ENCODE assay signal across 8 cellular contexts in genomic region chr9:137204731-137205125, GRCh38. TPM values are rescaled to one million over a fixed set of nuclear protein-coding genes. Genes with fewer than 3 reads are reported as not detected.
DNase-seq lines count a peak whose midpoint lies in the region; ATAC-seq and TF ChIP-seq lines count a peak whose summit lies in the region.

No MANE protein-coding gene starts in this region.

- CTCF ChIA-PET in mammary epithelial cell (lab: Charles Lee; ENCODE audit: low non-redundant PET) = no interaction called here
- CTCF ChIA-PET in GM10248 (lab: Yijun Ruan, JAX) = interaction anchor here (1.3 to 3.9 kb wide), 7 partner anchors 9 to 75 kb away, joined by 3 to 18 read pairs (median 3); partner anchors contain the start of genes ANAPC2, CYSRT1, RNF224 and SSNA1

- peaks cover 63% of the 10 kb centered on the region for H3K79me2 ChIP-seq in mammary epithelial cell (ENCODE audit: insufficient read depth, low read length)

- no peaks in the 10 kb centered on the region for H3K27me3 ChIP-seq in left ventricle myocardium inferior (ENCODE audit: low read depth)
- H3K27me3 ChIP-seq in mammary epithelial cell (ENCODE audit: insufficient read depth, low read length) = no peaks in the 10 kb centered on the region
- H3K27me3 ChIP-seq in aorta (ENCODE audit: control insufficient read depth in 1 of 2, insufficient read depth in 2 of 2, low read length in 1 of 2) = no peaks in the 10 kb centered on the region

- dilution Hi-C loops in mammary epithelial cell (cut with HindIII; ENCODE audit: low sequenced_read_pairs) = no loop called here

- in situ Hi-C loops in mammary epithelial cell (cut with MboI; ENCODE audit: low sequenced_read_pairs in 2 of 2) = no loop called here

- H3K4me3 ChIP-seq in left ventricle myocardium inferior (peak overlapping the region; percentile 91), mammary epithelial cell (replicated peaks in 1 of 3; ENCODE audit: insufficient read depth in 1 of 3, low read depth in 2 of 3, low read length in 3 of 3) (peak overlapping the region; percentile 74 to 94 (median 85)), mucosa of descending colon (peak overlapping the region; percentile 87), aorta (ENCODE audit: low read length in 2 of 2) (peak overlapping the region; percentile 62 to 69)

- DNase-seq in left ventricle myocardium inferior (no peak), Right ventricle myocardium inferior (ENCODE audit: missing footprints) (no peak), mammary epithelial cell (no peak), mucosa of descending colon (no peak), aorta (no peak), NCI-H187 (lab: John Stamatoyannopoulos, UW) (no peak), mucosa of gallbladder (ENCODE audit: low spot score) (no peak), GM10248 (ENCODE audit: extremely low spot score) (no peak)

- no TSS peak for BruUV-seq in mammary epithelial cell (replicated peaks; lab: Mats Ljungman, UMichigan)

- WGBS in mammary epithelial cell (ENCODE audit: low coverage, missing lambda C conversion rate) = 21% methylated on average over 20 of the region's 21 CpGs
- WGBS in aorta, 2 donors = 9 to 13% methylated on average over 21 of the region's 21 CpGs

- POLR2A ChIA-PET in GM10248 (lab: Yijun Ruan, JAX) = interaction anchor here (0.6 to 1.0 kb wide), 2 partner anchors 19 to 38 kb away, joined by 3 to 5 read pairs; no protein-coding TSS in a partner anchor

- H3K4me2 ChIP-seq in mammary epithelial cell (ENCODE audit: insufficient read depth, low read depth, low read length) = peak overlapping the region; percentile 94

- H3K27ac ChIP-seq in left ventricle myocardium inferior (replicated peaks) = peak overlapping the region; percentile 94
- peak overlapping the region; percentile 76 for H3K27ac ChIP-seq in mammary epithelial cell (ENCODE audit: insufficient read depth, low read depth, low read length)
- no peak overlapping the region for H3K27ac ChIP-seq in aorta (ENCODE audit: low read depth in 1 of 2, low read length in 2 of 2)

- ATAC-seq in Right ventricle myocardium inferior = no peak
- ATAC-seq in mucosa of descending colon = no peak
- ATAC-seq in aorta (ENCODE audit: low FRiP score) = no peak

- H4K20me1 ChIP-seq in mammary epithelial cell (ENCODE audit: insufficient read depth, low read length) = no peaks in the 10 kb centered on the region

- peak overlapping the region; percentile 92 for H2AFZ ChIP-seq in mammary epithelial cell (ENCODE audit: low read depth, low read length)

- no peaks in the 10 kb centered on the region for H3K36me3 ChIP-seq in left ventricle myocardium inferior
- no peaks in the 10 kb centered on the region for H3K36me3 ChIP-seq in mammary epithelial cell (ENCODE audit: insufficient read depth, low read length)
- H3K36me3 ChIP-seq in mucosa of descending colon (ENCODE audit: low read depth) = peaks cover 3% of the 10 kb centered on the region
- H3K36me3 ChIP-seq in aorta (ENCODE audit: control insufficient read depth in 1 of 2, insufficient read depth in 2 of 2, low read length in 1 of 2) = no peaks in the 10 kb centered on the region

- intact Hi-C loops in left ventricle myocardium inferior (cut with micrococcal nuclease) (no loop called here), Right ventricle myocardium inferior (cut with DNase I) (loop anchor here (2.0 kb wide), 1 partner anchor 16 kb away; the partner anchor contains the start of genes ANAPC2 and SSNA1), mammary epithelial cell (cut with micrococcal nuclease) (loop anchor here (1.0 kb wide), 1 partner anchor 19 kb away; no protein-coding TSS in a partner anchor), mucosa of descending colon (cut with DNase I, micrococcal nuclease) (no loop called here), aorta (cut with DNase I) (no loop called here)

- peak overlapping the region; percentile 90 for H3K9ac ChIP-seq in mammary epithelial cell (ENCODE audit: insufficient read depth, low read length)

- TF ChIP-seq CTCF in left ventricle myocardium inferior (IDR thresholded peaks at IDR 0.05; ENCODE audit: borderline replicate concordance) = no peak
- no peak for TF ChIP-seq CTCF in mammary epithelial cell (conservative IDR thresholded peaks at IDR 0.05 in 1 of 2, IDR thresholded peaks at IDR 0.05 in 1 of 2; ENCODE audit: extremely low read depth in 1 of 2, insufficient read depth in 1 of 2, low read depth in 1 of 2, low read length in 2 of 2)
- no peak for TF ChIP-seq CTCF in mucosa of descending colon (IDR thresholded peaks at IDR 0.05)
- TF ChIP-seq CTCF in GM10248 (IDR thresholded peaks at IDR 0.05; ENCODE audit: control extremely low read depth, extremely low read depth, low read depth, missing control alignments) = no peak

- H3K4me1 ChIP-seq in left ventricle myocardium inferior = peaks cover 63% of the 10 kb centered on the region
- peaks cover 34% of the 10 kb centered on the region for H3K4me1 ChIP-seq in mammary epithelial cell (ENCODE audit: insufficient read depth, low read length)
- H3K4me1 ChIP-seq in mucosa of descending colon (ENCODE audit: low read depth) = peaks cover 34% of the 10 kb centered on the region
- peaks cover 1% of the 10 kb centered on the region in 2 donors for H3K4me1 ChIP-seq in aorta (ENCODE audit: control insufficient read depth in 1 of 2, insufficient read depth in 2 of 2, low read length in 2 of 2)

- H3K9me3 ChIP-seq in left ventricle myocardium inferior (replicated peaks) (no peaks in the 10 kb centered on the region), mammary epithelial cell (replicated peaks; ENCODE audit: insufficient read depth, low read length) (no peaks in the 10 kb centered on the region), mucosa of descending colon (no peaks in the 10 kb centered on the region), aorta (ENCODE audit: control insufficient read depth, low read length) (no peaks in the 10 kb centered on the region)

RNA-seq across cellular contexts. Expression of gene TMEM203, which starts 0.7 kb away (rescaled TPM):
- total RNA-seq in left ventricle myocardium inferior (47.6 TPM), Right ventricle myocardium inferior (44.6 TPM), mammary epithelial cell (10 to 100 TPM; 29.7 to 35.3 TPM), mucosa of descending colon (10 to 100 TPM; 30.6 to 40.4 (median 40.0) TPM), aorta (10 to 100 TPM; 21.5 to 25.7 TPM), mucosa of gallbladder (37.6 TPM)
- polyA plus RNA-seq in mammary epithelial cell (39.6 TPM), aorta (10 to 100 TPM; 25.9 to 27.5 TPM)
- polyA minus RNA-seq in mammary epithelial cell = 65.7 TPM

RNA-seq across cellular contexts. Expression of gene NDOR1, which starts 0.8 kb away (rescaled TPM):
- 6.5 TPM for total RNA-seq in left ventricle myocardium inferior
- total RNA-seq in Right ventricle myocardium inferior = 5.9 TPM
- total RNA-seq in mammary epithelial cell = 10 to 100 TPM in 1 of 2 donors, 1 to 10 TPM in 1; 6.8 to 22.8 TPM
- polyA plus RNA-seq in mammary epithelial cell = 8.3 TPM
- polyA minus RNA-seq in mammary epithelial cell = 3.8 TPM
- 10 to 100 TPM; 15.9 to 19.7 (median 19.0) TPM for total RNA-seq in mucosa of descending colon
- total RNA-seq in aorta = 10 to 100 TPM; 10.0 to 14.2 TPM
- 10 to 100 TPM in 1 of 2 donors, 1 to 10 TPM in 1; 3.0 to 20.4 TPM for polyA plus RNA-seq in aorta
- 29.5 TPM for total RNA-seq in mucosa of gallbladder

RNA-seq across cellular contexts. Expression of gene TPRN, which starts 4.2 kb away (rescaled TPM):
- 18.0 TPM for total RNA-seq in left ventricle myocardium inferior
- 27.9 TPM for total RNA-seq in Right ventricle myocardium inferior
- 10 to 100 TPM in 1 of 2 donors, 1 to 10 TPM in 1; 4.0 to 10.5 TPM for total RNA-seq in mammary epithelial cell
- polyA plus RNA-seq in mammary epithelial cell = 3.3 TPM
- 1.7 TPM for polyA minus RNA-seq in mammary epithelial cell
- 100 to 1,000 TPM in 2 of 3 donors, 10 to 100 TPM in 1; 73.8 to 170 (median 122) TPM for total RNA-seq in mucosa of descending colon
- 1 to 10 TPM; 4.3 to 5.9 TPM for total RNA-seq in aorta
- polyA plus RNA-seq in aorta = 10 to 100 TPM in 1 of 2 donors, 1 to 10 TPM in 1; 5.5 to 10.8 TPM
- total RNA-seq in mucosa of gallbladder = 74.4 TPM

RNA-seq across cellular contexts. Expression of gene SSNA1, which starts 16.3 kb away (rescaled TPM):
- 72.3 TPM for total RNA-seq in left ventricle myocardium inferior
- 70.7 TPM for total RNA-seq in Right ventricle myocardium inferior
- total RNA-seq in mammary epithelial cell = 10 to 100 TPM; 36.2 to 70.2 TPM
- polyA plus RNA-seq in mammary epithelial cell = 88.5 TPM
- 35.8 TPM for polyA minus RNA-seq in mammary epithelial cell
- 10 to 100 TPM; 56.7 to 71.1 (median 64.0) TPM for total RNA-seq in mucosa of descending colon
- 10 to 100 TPM; 30.5 to 37.4 TPM for total RNA-seq in aorta
- 10 to 100 TPM; 77.0 to 87.1 TPM for polyA plus RNA-seq in aorta
- 65.7 TPM for total RNA-seq in mucosa of gallbladder

RNA-seq across cellular contexts. Expression of gene ANAPC2, which starts 16.4 kb away (rescaled TPM):
- total RNA-seq in left ventricle myocardium inferior (34.7 TPM), Right ventricle myocardium inferior (35.0 TPM), mammary epithelial cell (10 to 100 TPM; 15.5 to 45.3 TPM), mucosa of descending colon (10 to 100 TPM; 60.8 to 65.9 (median 61.7) TPM), aorta (10 to 100 TPM; 38.7 to 54.0 TPM), mucosa of gallbladder (64.6 TPM)
- polyA plus RNA-seq in mammary epithelial cell (16.7 TPM), aorta (10 to 100 TPM; 13.3 to 84.5 TPM)
- polyA minus RNA-seq in mammary epithelial cell = 8.6 TPM

Comparison
In these comparisons a context has a peak if more than half of its experiments do, and no peak if none do; other contexts are left out.
1. intact Hi-C loops: an anchor here in Right ventricle myocardium inferior (2.0 kb wide) and mammary epithelial cell (1.0 kb wide); none called in left ventricle myocardium inferior, mucosa of descending colon and aorta.
2. H3K27ac ChIP-seq: peak in left ventricle myocardium inferior (single experiment) and mammary epithelial cell (single experiment); none in aorta (0 of 2).
3. Peak in every context shown above with its lines, with median percentiles within 50 percentile points of each other: H3K4me3 ChIP-seq.